ENCODE assay signal across 28 cellular contexts in the genomic region with DNA sequence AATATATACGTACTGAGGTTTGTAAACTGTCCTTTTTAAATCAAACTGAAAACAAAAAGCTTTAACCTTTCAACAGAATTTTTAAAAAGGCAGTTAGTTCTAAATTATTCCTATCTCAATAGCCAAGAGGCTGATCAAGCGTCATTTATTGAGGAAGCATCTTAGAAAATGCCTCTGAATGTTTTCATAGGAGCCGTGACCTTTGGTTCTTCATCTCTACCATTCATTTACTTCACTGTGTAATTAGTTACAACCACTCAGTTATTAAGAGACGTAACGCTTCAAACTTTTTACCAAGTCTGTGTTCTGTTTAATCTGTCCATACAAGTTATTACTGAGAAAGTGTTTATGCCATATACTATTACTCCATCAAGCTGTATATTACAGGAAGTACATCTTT.
"Had no signal": no experiment of that assay in that cellular context is flagged by ENCODE, and none has a peak within 500 bp of the region (broad histone marks: within the 10 kb centered on the region; RNA-seq: fewer than 3 reads in every experiment).

No MANE protein-coding gene starts in this region.

- H3K4me1 Mint-ChIP-seq: naive thymus-derived CD8-positive, alpha-beta T cell; stimulated activated effector memory CD8-positive, alpha-beta T cell treated with anti-CD3 and anti-CD28 coated beads, Interleukin-12 subunit alpha, Interleukin-12 subunit beta, amount 100 ng/mL, for 72 hours; stimulated activated naive B cell treated with anti-CD40 and anti-IgM and Interleukin-4, amounts not matched to agents 10 μg/mL and 1 μg/mL and 100 μg/mL, for 72 hours had no signal

- H3K4me1 ChIP-seq: pancreas, psoas muscle, right lobe of liver, sigmoid colon, spleen, stomach, thyroid gland, upper lobe of left lung, vagina had no signal

- H3K27ac Mint-ChIP-seq: naive thymus-derived CD8-positive, alpha-beta T cell; natural killer cell treated with Interleukin-12 subunit alpha and Interleukin-12 subunit beta and Interleukin-15 and Interleukin-18, amount 100 ng/mL, for 72 hours; nephron progenitor cell; stimulated activated effector memory CD8-positive, alpha-beta T cell treated with anti-CD3 and anti-CD28 coated beads, Interleukin-12 subunit alpha, Interleukin-12 subunit beta, amount 100 ng/mL, for 72 hours; stimulated activated naive B cell treated with anti-CD40 and anti-IgM and Interleukin-4, amounts not matched to agents 10 μg/mL and 1 μg/mL and 100 μg/mL, for 72 hours; stimulated activated naive CD8-positive, alpha-beta T cell treated with anti-CD3 and anti-CD28 coated beads, Interleukin-15, Interleukin-2, amounts not matched to agents 100 ng/mL and 50 ng/mL, for 24 hours had no signal

- H3K36me3 Mint-ChIP-seq: naive thymus-derived CD8-positive, alpha-beta T cell; natural killer cell treated with Interleukin-12 subunit alpha and Interleukin-12 subunit beta and Interleukin-15 and Interleukin-18, amount 100 ng/mL, for 72 hours; stimulated activated effector memory CD8-positive, alpha-beta T cell treated with anti-CD3 and anti-CD28 coated beads, Interleukin-12 subunit alpha, Interleukin-12 subunit beta, amount 100 ng/mL, for 72 hours; stimulated activated naive B cell treated with anti-CD40 and anti-IgM and Interleukin-4, amounts not matched to agents 10 μg/mL and 1 μg/mL and 100 μg/mL, for 72 hours had no signal

- FAIRE-seq: urothelium cell line had no signal

- H3K27me3 ChIP-seq: pancreas, right lobe of liver, sigmoid colon, spleen, stomach, thyroid gland, tibial nerve, upper lobe of left lung, vagina had no signal

- H3K9me3 Mint-ChIP-seq: naive thymus-derived CD8-positive, alpha-beta T cell; natural killer cell treated with Interleukin-12 subunit alpha and Interleukin-12 subunit beta and Interleukin-15 and Interleukin-18, amount 100 ng/mL, for 72 hours; nephron progenitor cell; neural crest cell; stimulated activated effector memory CD8-positive, alpha-beta T cell treated with anti-CD3 and anti-CD28 coated beads, Interleukin-12 subunit alpha, Interleukin-12 subunit beta, amount 100 ng/mL, for 72 hours; stimulated activated naive B cell treated with anti-CD40 and anti-IgM and Interleukin-4, amounts not matched to agents 10 μg/mL and 1 μg/mL and 100 μg/mL, for 72 hours; stimulated activated naive CD8-positive, alpha-beta T cell treated with anti-CD3 and anti-CD28 coated beads, Interleukin-15, Interleukin-2, amounts not matched to agents 100 ng/mL and 50 ng/mL, for 24 hours had no signal

- H3K4me3 Mint-ChIP-seq: naive thymus-derived CD8-positive, alpha-beta T cell; natural killer cell treated with Interleukin-12 subunit alpha and Interleukin-12 subunit beta and Interleukin-15 and Interleukin-18, amount 100 ng/mL, for 72 hours; nephron progenitor cell; neural crest cell; stimulated activated effector memory CD8-positive, alpha-beta T cell treated with anti-CD3 and anti-CD28 coated beads, Interleukin-12 subunit alpha, Interleukin-12 subunit beta, amount 100 ng/mL, for 72 hours; stimulated activated naive B cell treated with anti-CD40 and anti-IgM and Interleukin-4, amounts not matched to agents 10 μg/mL and 1 μg/mL and 100 μg/mL, for 72 hours; stimulated activated naive CD8-positive, alpha-beta T cell treated with anti-CD3 and anti-CD28 coated beads, Interleukin-15, Interleukin-2, amounts not matched to agents 100 ng/mL and 50 ng/mL, for 24 hours had no signal

- H3K4me3 ChIP-seq: pancreas, psoas muscle, right lobe of liver, sigmoid colon, smooth muscle cell, spleen, stomach, thoracic aorta, thyroid gland, tibial nerve, upper lobe of left lung, vagina had no signal

- ATAC-seq: naive thymus-derived CD8-positive, alpha-beta T cell; natural killer cell treated with Interleukin-12 subunit alpha and Interleukin-12 subunit beta and Interleukin-15 and Interleukin-18, amount 100 ng/mL, for 72 hours; pancreas; psoas muscle; right cardiac atrium; right lobe of liver; stimulated activated effector memory CD8-positive, alpha-beta T cell treated with anti-CD3 and anti-CD28 coated beads, Interleukin-12 subunit alpha, Interleukin-12 subunit beta, amount 100 ng/mL, for 72 hours; stimulated activated naive B cell treated with anti-CD40 and anti-IgM and Interleukin-4, amounts not matched to agents 10 μg/mL and 1 μg/mL and 100 μg/mL, for 72 hours had no signal

- DNase-seq: naive thymus-derived CD8-positive, alpha-beta T cell; nephron progenitor cell; nucleus accumbens; pancreas; psoas muscle; right cardiac atrium; right lobe of liver; sigmoid colon; spleen; stimulated activated CD4-positive, alpha-beta T cell treated with anti-CD3 and anti-CD28 coated beads, Interleukin-12 subunit alpha, Interleukin-12 subunit beta, amount 100 ng/mL, for 4 hours; stimulated activated CD4-positive, alpha-beta T cell treated with anti-CD3 and anti-CD28 coated beads, Interleukin-1b, Interleukin-23, amount 100 ng/mL, for 48 hours; stimulated activated CD4-positive, alpha-beta T cell treated with anti-CD3 and anti-CD28 coated beads, Interleukin-4, amount 100 ng/mL, for 1 hour; stimulated activated naive B cell treated with anti-CD40 and anti-IgM and Interleukin-4, amounts not matched to agents 10 μg/mL and 1 μg/mL and 100 μg/mL, for 72 hours; stimulated activated naive CD4-positive, alpha-beta T cell treated with Interleukin-2 at 50 U/mL for 16 hours; stomach; thyroid gland; trophoblast cell; upper lobe of left lung had no signal

- H3K27ac ChIP-seq: neutrophil, pancreas, psoas muscle, right lobe of liver, sigmoid colon, spleen, stomach, thoracic aorta, thyroid gland, tibial nerve, upper lobe of left lung, vagina had no signal

- H3K9me3 ChIP-seq: neutrophil, pancreas, psoas muscle, right lobe of liver, sigmoid colon, spleen, stomach, thoracic aorta, thyroid gland, tibial nerve, upper lobe of left lung, vagina had no signal

- H3K36me3 ChIP-seq: neutrophil, pancreas, right lobe of liver, sigmoid colon, spleen, stomach, thoracic aorta, thyroid gland, tibial nerve, upper lobe of left lung, vagina had no signal
